23 cellular contexts compared by ENCODE assay signal in the genomic region with DNA sequence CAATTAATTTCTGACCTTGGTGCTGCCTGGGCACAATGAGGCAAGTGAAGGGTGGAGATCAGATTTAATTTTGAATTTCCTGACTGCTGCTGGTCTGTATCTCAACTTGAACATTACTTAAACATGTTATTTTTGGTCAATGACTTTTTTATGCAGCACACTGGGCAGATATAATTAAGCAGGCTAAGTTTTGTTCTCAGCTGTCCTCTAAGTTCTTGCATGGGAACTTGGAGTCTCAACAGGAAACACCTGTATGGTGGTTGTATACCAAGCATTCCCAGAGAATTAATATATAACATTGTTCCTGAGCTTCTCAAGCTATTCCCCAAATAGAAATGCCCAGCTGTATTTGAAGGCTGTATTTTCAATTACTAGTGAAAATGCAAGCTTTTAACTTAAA.
"Had no signal": no experiment of that assay in that cellular context is flagged by ENCODE, and none has a peak within 500 bp of the region (broad histone marks: within the 10 kb centered on the region; RNA-seq: fewer than 3 reads in every experiment).

No MANE protein-coding gene starts in this region.

- H3K36me3 Mint-ChIP-seq: mesothelial cell of epicardium; naive B cell; stimulated activated naive B cell treated with anti-CD40 and anti-IgM and Interleukin-4, amounts not matched to agents 10 μg/mL and 1 μg/mL and 100 μg/mL, for 72 hours had no signal

- H3K27ac ChIP-seq: esophagus squamous epithelium, prostate gland, sigmoid colon, suprapubic skin, transverse colon, upper lobe of right lung, uterus had no signal

- H3K4me3 ChIP-seq: esophagus squamous epithelium, mucosa of descending colon, prostate gland, sigmoid colon, skin epidermis, spleen, suprapubic skin, transverse colon, upper lobe of right lung, uterus had no signal

- DNase-seq: effector CD8-positive, alpha-beta T cell; erythroblast; esophagus squamous epithelium; head of caudate nucleus; kidney; mesenchymal stem cell; mucosa of descending colon; naive B cell; nucleus accumbens; right cardiac atrium; sigmoid colon; spleen; stimulated activated naive B cell treated with anti-CD40 and anti-IgM and Interleukin-4, amounts not matched to agents 10 μg/mL and 1 μg/mL and 100 μg/mL, for 72 hours; stimulated activated naive CD8-positive, alpha-beta T cell treated with anti-CD3 and anti-CD28 coated beads, Interleukin-15, amount 100 ng/mL, for 72 hours; transverse colon; upper lobe of right lung; uterus had no signal

- ATAC-seq: left lobe of liver; mucosa of descending colon; right cardiac atrium; stimulated activated naive B cell treated with anti-CD40 and anti-IgM and Interleukin-4, amounts not matched to agents 10 μg/mL and 1 μg/mL and 100 μg/mL, for 72 hours; stimulated activated naive CD8-positive, alpha-beta T cell treated with anti-CD3 and anti-CD28 coated beads, Interleukin-15, amount 100 ng/mL, for 72 hours; upper lobe of right lung had no signal

- H3K4me3 Mint-ChIP-seq: mesothelial cell of epicardium; naive B cell; nephron; stimulated activated naive B cell treated with anti-CD40 and anti-IgM and Interleukin-4, amounts not matched to agents 10 μg/mL and 1 μg/mL and 100 μg/mL, for 72 hours; stimulated activated naive CD8-positive, alpha-beta T cell treated with anti-CD3 and anti-CD28 coated beads, Interleukin-15, amount 100 ng/mL, for 72 hours had no signal

- H3K4me1 ChIP-seq: esophagus squamous epithelium, prostate gland, sigmoid colon, suprapubic skin, transverse colon, upper lobe of right lung, uterus had no signal

- H3K4me1 Mint-ChIP-seq: naive B cell; stimulated activated naive B cell treated with anti-CD40 and anti-IgM and Interleukin-4, amounts not matched to agents 10 μg/mL and 1 μg/mL and 100 μg/mL, for 72 hours; stimulated activated naive CD8-positive, alpha-beta T cell treated with anti-CD3 and anti-CD28 coated beads, Interleukin-15, amount 100 ng/mL, for 72 hours had no signal

- H3K9me3 ChIP-seq: esophagus squamous epithelium, mucosa of descending colon, prostate gland, sigmoid colon, spleen, suprapubic skin, transverse colon, upper lobe of right lung, uterus had no signal

- H3K27me3 ChIP-seq: esophagus squamous epithelium, sigmoid colon, spleen, suprapubic skin, transverse colon, upper lobe of right lung, uterus had no signal

- H3K9me3 Mint-ChIP-seq: mesothelial cell of epicardium; naive B cell; nephron; stimulated activated naive B cell treated with anti-CD40 and anti-IgM and Interleukin-4, amounts not matched to agents 10 μg/mL and 1 μg/mL and 100 μg/mL, for 72 hours; stimulated activated naive CD8-positive, alpha-beta T cell treated with anti-CD3 and anti-CD28 coated beads, Interleukin-15, amount 100 ng/mL, for 72 hours had no signal

- H3K27ac Mint-ChIP-seq: mesothelial cell of epicardium; naive B cell; stimulated activated naive B cell treated with anti-CD40 and anti-IgM and Interleukin-4, amounts not matched to agents 10 μg/mL and 1 μg/mL and 100 μg/mL, for 72 hours; stimulated activated naive CD8-positive, alpha-beta T cell treated with anti-CD3 and anti-CD28 coated beads, Interleukin-15, amount 100 ng/mL, for 72 hours had no signal

- H3K36me3 ChIP-seq: esophagus squamous epithelium, prostate gland, sigmoid colon, spleen, suprapubic skin, transverse colon, upper lobe of right lung, uterus had no signal

- H3K27me3 Mint-ChIP-seq: stimulated activated naive CD8-positive, alpha-beta T cell treated with anti-CD3 and anti-CD28 coated beads, Interleukin-15, amount 100 ng/mL, for 72 hours had no signal
